ENCODE assay signal across 19 cellular contexts in genomic region chr1:7992885-7993284, GRCh38. TPM values are rescaled to one million over a fixed set of nuclear protein-coding genes. Genes with fewer than 3 reads are reported as not detected.
A peak's percentile ranks its signal among the peaks of the same experiment; 100 is the strongest.
DNase-seq lines count a peak whose midpoint lies in the region; ATAC-seq and TF ChIP-seq lines count a peak whose summit lies in the region.
"Had no signal": no experiment of that assay in that cellular context is flagged by ENCODE, and none has a peak within 500 bp of the region (broad histone marks: within the 10 kb centered on the region; RNA-seq: fewer than 3 reads in every experiment).

No MANE protein-coding gene starts in this region.

- peak overlapping the region; percentile 65; the same call in 1 of the 2 replicates for H3K27ac Mint-ChIP-seq in GM23338
- peak overlapping the region; percentile 84 for H3K27ac Mint-ChIP-seq in stimulated activated memory B cell treated with anti-CD40 and anti-IgM and Interleukin-4, amounts not matched to agents 10 μg/mL and 1 μg/mL and 100 μg/mL, for 72 hours
- H3K27ac Mint-ChIP-seq: CD4-positive, CD25-positive, alpha-beta regulatory T cell had no signal

- no peaks in the 10 kb centered on the region for H3K79me2 ChIP-seq in GM23338 (replicated peaks; ENCODE audit: insufficient read depth)

- no peak for ATAC-seq in GM23338
- no peak for ATAC-seq in stimulated activated memory B cell treated with anti-CD40 and anti-IgM and Interleukin-4, amounts not matched to agents 10 μg/mL and 1 μg/mL and 100 μg/mL, for 72 hours

- no peak for DNase-seq in GM23338 (ENCODE audit: low spot score)
- DNase-seq in adipocyte (ENCODE audit: low read depth), result peak; percentile 22
- peak; percentile 54 for DNase-seq in fibroblast of gingiva (ENCODE audit: low read depth)
- DNase-seq in activated T-cell treated with anti-CD3 and anti-CD28 coated beads, Interleukin-2, amount 50 U/mL, for 1 hour, result no peak
- no peak for DNase-seq in testis
- DNase-seq in RPMI8226, result no peak
- DNase-seq in D341Med (ENCODE audit: low spot score), result no peak
- DNase-seq: AML-193; CD4-positive, CD25-positive, alpha-beta regulatory T cell; CD8-positive, alpha-beta memory T cell; COR-L47; GDM1; GOT3; H7; Karpas-422; KBM-7 had no signal

- 93 to 100% methylated on average over 4 of the region's 4 CpGs for WGBS in testis, 2 donors

- H3K4me1 ChIP-seq in GM23338 (ENCODE audit: insufficient read depth), result peaks cover 3% of the 10 kb centered on the region; the same call in 1 of the 2 replicates
- H3K4me1 ChIP-seq in adipocyte (ENCODE audit: control insufficient read depth, insufficient read depth, low read length), result peaks cover 25% of the 10 kb centered on the region
- no peaks in the 10 kb centered on the region for H3K4me1 ChIP-seq in testis

- TF ChIP-seq CTCF in GM23338 (conservative IDR thresholded peaks at IDR 0.05; ENCODE audit: low read depth in 2 of 2), result no peak
- no peak for TF ChIP-seq CTCF in testis (IDR thresholded peaks at IDR 0.05)

- H3K9me3 ChIP-seq in adipocyte (ENCODE audit: control insufficient read depth, low read length) (no peaks in the 10 kb centered on the region), testis (no peaks in the 10 kb centered on the region)

- H3K36me3 Mint-ChIP-seq in GM23338 (ENCODE audit: low read depth), result peaks cover 23% of the 10 kb centered on the region
- peaks cover 33% of the 10 kb centered on the region for H3K36me3 Mint-ChIP-seq in stimulated activated memory B cell treated with anti-CD40 and anti-IgM and Interleukin-4, amounts not matched to agents 10 μg/mL and 1 μg/mL and 100 μg/mL, for 72 hours

- no peaks in the 10 kb centered on the region for H4K20me1 ChIP-seq in GM23338 (replicated peaks; ENCODE audit: insufficient read depth)

- intact Hi-C loops in testis (cut with DNase I; ENCODE audit: low total_unique reads), result no loop called here

- peaks cover 2% of the 10 kb centered on the region; the same call in 1 of the 3 replicates for H3K9me3 Mint-ChIP-seq in GM23338
- peaks cover 8% of the 10 kb centered on the region for H3K9me3 Mint-ChIP-seq in stimulated activated memory B cell treated with anti-CD40 and anti-IgM and Interleukin-4, amounts not matched to agents 10 μg/mL and 1 μg/mL and 100 μg/mL, for 72 hours
- H3K9me3 Mint-ChIP-seq: CD4-positive, CD25-positive, alpha-beta regulatory T cell had no signal

- H3K9ac ChIP-seq in adipocyte (ENCODE audit: low read length), result no peak overlapping the region

- TF ChIP-seq POLR2A in testis (IDR thresholded peaks at IDR 0.05), result no peak

- peaks cover 17% of the 10 kb centered on the region for H3K4me1 Mint-ChIP-seq in GM23338
- H3K4me1 Mint-ChIP-seq in stimulated activated memory B cell treated with anti-CD40 and anti-IgM and Interleukin-4, amounts not matched to agents 10 μg/mL and 1 μg/mL and 100 μg/mL, for 72 hours, result peaks cover 24% of the 10 kb centered on the region

- H3K36me3 ChIP-seq in GM23338 (ENCODE audit: insufficient read depth) (no peaks in the 10 kb centered on the region), adipocyte (ENCODE audit: control insufficient read depth, insufficient read depth, low read length, severe bottlenecking) (no peaks in the 10 kb centered on the region), testis (ENCODE audit: low read depth, missing control alignments) (no peaks in the 10 kb centered on the region)

- H3K9me2 ChIP-seq in GM23338 (ENCODE audit: insufficient read depth), result no peaks in the 10 kb centered on the region

- H3K27ac ChIP-seq in GM23338 (ENCODE audit: low read depth) (peak overlapping the region; percentile 88), testis (no peak overlapping the region)
- H3K27ac ChIP-seq: HL-60 had no signal

- H3F3A ChIP-seq in GM23338 (replicated peaks; ENCODE audit: low read depth), result peaks cover 9% of the 10 kb centered on the region; the same call in 1 of the 2 replicates

- H2AFZ ChIP-seq in GM23338, result no peak overlapping the region

- peaks cover 3% of the 10 kb centered on the region for H3K27me3 Mint-ChIP-seq in GM23338 (ENCODE audit: insufficient read depth, low read depth, poor library complexity)
- H3K27me3 Mint-ChIP-seq in stimulated activated memory B cell treated with anti-CD40 and anti-IgM and Interleukin-4, amounts not matched to agents 10 μg/mL and 1 μg/mL and 100 μg/mL, for 72 hours, result no peaks in the 10 kb centered on the region
- H3K27me3 Mint-ChIP-seq: CD4-positive, CD25-positive, alpha-beta regulatory T cell; CD8-positive, alpha-beta memory T cell had no signal

- H3K4me3 Mint-ChIP-seq in GM23338, result no peak overlapping the region
- H3K4me3 Mint-ChIP-seq in stimulated activated memory B cell treated with anti-CD40 and anti-IgM and Interleukin-4, amounts not matched to agents 10 μg/mL and 1 μg/mL and 100 μg/mL, for 72 hours, result no peak overlapping the region
- H3K4me3 Mint-ChIP-seq: CD4-positive, CD25-positive, alpha-beta regulatory T cell; CD8-positive, alpha-beta memory T cell had no signal

- no peaks in the 10 kb centered on the region for H3K27me3 ChIP-seq in GM23338 (ENCODE audit: insufficient read depth)
- H3K27me3 ChIP-seq in adipocyte (replicated peaks; ENCODE audit: control insufficient read depth, insufficient read depth, low read length), result no peaks in the 10 kb centered on the region
- H3K27me3 ChIP-seq in testis, result no peaks in the 10 kb centered on the region

- no peak overlapping the region for H3K4me2 ChIP-seq in GM23338

- H3K4me3 ChIP-seq in GM23338 (no peak overlapping the region), adipocyte (ENCODE audit: low read length) (no peak overlapping the region), testis (no peak overlapping the region)

TF ChIP-seq in GM23338, 12 proteins besides CTCF, POLR2A, EP300 and RAD21:
- TF ChIP-seq ZNF331 (CRISPR knock-in tag; IDR thresholded peaks at IDR 0.05; ENCODE audit: low read depth) (no peak), ZNF114 (CRISPR knock-in tag; IDR thresholded peaks at IDR 0.05) (no peak), NANOG (IDR thresholded peaks at IDR 0.05; ENCODE audit: borderline replicate concordance) (no peak), ETS1 (IDR thresholded peaks at IDR 0.05) (no peak)
- TF ChIP-seq, protein P1, sequence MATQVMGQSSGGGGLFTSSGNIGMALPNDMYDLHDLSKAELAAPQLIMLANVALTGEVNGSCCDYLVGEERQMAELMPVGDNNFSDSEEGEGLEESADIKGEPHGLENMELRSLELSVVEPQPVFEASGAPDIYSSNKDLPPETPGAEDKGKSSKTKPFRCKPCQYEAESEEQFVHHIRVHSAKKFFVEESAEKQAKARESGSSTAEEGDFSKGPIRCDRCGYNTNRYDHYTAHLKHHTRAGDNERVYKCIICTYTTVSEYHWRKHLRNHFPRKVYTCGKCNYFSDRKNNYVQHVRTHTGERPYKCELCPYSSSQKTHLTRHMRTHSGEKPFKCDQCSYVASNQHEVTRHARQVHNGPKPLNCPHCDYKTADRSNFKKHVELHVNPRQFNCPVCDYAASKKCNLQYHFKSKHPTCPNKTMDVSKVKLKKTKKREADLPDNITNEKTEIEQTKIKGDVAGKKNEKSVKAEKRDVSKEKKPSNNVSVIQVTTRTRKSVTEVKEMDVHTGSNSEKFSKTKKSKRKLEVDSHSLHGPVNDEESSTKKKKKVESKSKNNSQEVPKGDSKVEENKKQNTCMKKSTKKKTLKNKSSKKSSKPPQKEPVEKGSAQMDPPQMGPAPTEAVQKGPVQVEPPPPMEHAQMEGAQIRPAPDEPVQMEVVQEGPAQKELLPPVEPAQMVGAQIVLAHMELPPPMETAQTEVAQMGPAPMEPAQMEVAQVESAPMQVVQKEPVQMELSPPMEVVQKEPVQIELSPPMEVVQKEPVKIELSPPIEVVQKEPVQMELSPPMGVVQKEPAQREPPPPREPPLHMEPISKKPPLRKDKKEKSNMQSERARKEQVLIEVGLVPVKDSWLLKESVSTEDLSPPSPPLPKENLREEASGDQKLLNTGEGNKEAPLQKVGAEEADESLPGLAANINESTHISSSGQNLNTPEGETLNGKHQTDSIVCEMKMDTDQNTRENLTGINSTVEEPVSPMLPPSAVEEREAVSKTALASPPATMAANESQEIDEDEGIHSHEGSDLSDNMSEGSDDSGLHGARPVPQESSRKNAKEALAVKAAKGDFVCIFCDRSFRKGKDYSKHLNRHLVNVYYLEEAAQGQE (IDR thresholded peaks at IDR 0.05; ENCODE audit: unreplicated experiment), result no peak

RNA-seq across cellular contexts. Expression of gene PARK7, which starts 31.4 kb away (rescaled TPM):
- total RNA-seq in GM23338 (2014; rRNA removed; shearing (Covaris generic)), result 178 and 184 TPM in 2 replicates
- polyA plus RNA-seq in GM23338 (2016; fragmentation: Nextera tagmentation; extraction: Ambion mirVana) (592 and 679 TPM in 2 replicates), testis (ENCODE audit: insufficient read depth, low read depth, low replicate concordance) (281 TPM)
- total RNA-seq in testis, result 100 to 1,000 TPM; 110 to 129 TPM

RNA-seq across cellular contexts. Expression of gene ERRFI1, which starts 33.2 kb away (rescaled TPM):
- 51.3 and 59.8 TPM in 2 replicates for total RNA-seq in GM23338 (2014; rRNA removed; shearing (Covaris generic))
- polyA plus RNA-seq in GM23338 (2016; fragmentation: Nextera tagmentation; extraction: Ambion mirVana) (19.7 and 22.9 TPM in 2 replicates), testis (ENCODE audit: insufficient read depth, low read depth, low replicate concordance) (27.3 TPM)
- 10 to 100 TPM; 43.3 to 47.9 TPM for total RNA-seq in testis

RNA-seq across cellular contexts. Expression of gene TNFRSF9, which starts 52.2 kb away (rescaled TPM):
- not detected in 2 replicates for total RNA-seq in GM23338 (2014; rRNA removed; shearing (Covaris generic))
- not detected in 2 replicates for polyA plus RNA-seq in GM23338 (2016; fragmentation: Nextera tagmentation; extraction: Ambion mirVana)
- total RNA-seq in testis, result under 1 TPM; 0.06 to 0.08 TPM
- 0.24 TPM for polyA plus RNA-seq in testis (ENCODE audit: insufficient read depth, low read depth, low replicate concordance)
- total RNA-seq: H7 had no signal
- polyA plus RNA-seq: BJ had no signal

Comparison
In these comparisons a context has a peak if more than half of its experiments do, and no peak if none do; other contexts are left out.
1. DNase-seq: peak in adipocyte (single experiment) and fibroblast of gingiva (single experiment); none in GM23338 (single experiment), activated T-cell treated with anti-CD3 and anti-CD28 coated beads, Interleukin-2, amount 50 U/mL, for 1 hour (single experiment), testis (single experiment), RPMI8226 (single experiment) and D341Med (single experiment).